8 cellular contexts compared by ENCODE assay signal in genomic region chr1:92291372-92291999, GRCh38. TPM values are rescaled to one million over a fixed set of nuclear protein-coding genes. Genes with fewer than 3 reads are reported as not detected.
DNase-seq lines count a peak whose midpoint lies in the region; ATAC-seq, FAIRE-seq and TF ChIP-seq lines count a peak whose summit lies in the region.

No MANE protein-coding gene starts in this region.

- H3K4me3 ChIP-seq in Jurkat, Clone E6-1 (ENCODE audit: low read length), result no peak overlapping the region
- H3K4me3 ChIP-seq in epithelial cell of proximal tubule (ENCODE audit: low read depth, low read length) (no peak overlapping the region), neural cell (ENCODE audit: low read length) (no peak overlapping the region)

- H3K36me3 ChIP-seq in neural cell (ENCODE audit: insufficient read depth, low read length), result peaks cover 4% of the 10 kb centered on the region

- peak; percentile 59 for DNase-seq in EL
- peak; percentile 28 for DNase-seq in Jurkat, Clone E6-1 (ENCODE audit: low read depth, low spot score)
- DNase-seq in RCC 7860 (ENCODE audit: low spot score), result peak; percentile 19
- no peak for DNase-seq in epithelial cell of proximal tubule (ENCODE audit: low read depth)
- no peak for DNase-seq in activated effector memory CD4-positive, alpha-beta T cell treated with Interleukin-2 at 50 U/mL for 16 hours

- no peaks in the 10 kb centered on the region for H3K79me2 ChIP-seq in neural cell (replicated peaks; ENCODE audit: insufficient read depth, low read length)

- ATAC-seq in GM21390 (IDR thresholded peaks at IDR 0.05; ENCODE audit: unreplicated experiment) (no peak), GM19455 (IDR thresholded peaks at IDR 0.05; ENCODE audit: unreplicated experiment) (no peak)

- H3K4me2 ChIP-seq in neural cell (ENCODE audit: low read length), result no peak overlapping the region

- H3K27me3 ChIP-seq in neural cell (ENCODE audit: insufficient read depth, low read depth, low read length), result no peaks in the 10 kb centered on the region

- H3F3A ChIP-seq in neural cell (ENCODE audit: insufficient read depth, low read length, poor library complexity, severe bottlenecking), result no peaks in the 10 kb centered on the region

- TF ChIP-seq EP300 in neural cell (conservative IDR thresholded peaks at IDR 0.05; ENCODE audit: poor library complexity, severe bottlenecking), result no peak

- no peak overlapping the region for H3K9ac ChIP-seq in neural cell (ENCODE audit: low read length)

- H3K9me3 ChIP-seq in neural cell (ENCODE audit: low read length), result no peaks in the 10 kb centered on the region

- peak; percentile 71 for FAIRE-seq in RCC 7860 (lab: Jason Lieb, UNC)

- TF ChIP-seq CTCF in epithelial cell of proximal tubule (conservative IDR thresholded peaks at IDR 0.05; ENCODE audit: low read depth, low read length), result peak; percentile 83
- TF ChIP-seq CTCF in neural cell (IDR thresholded peaks at IDR 0.05; ENCODE audit: poor library complexity, severe bottlenecking), result peak; percentile 81

- no peak overlapping the region for H2AFZ ChIP-seq in neural cell (ENCODE audit: low read depth, low read length)

- H3K9me2 ChIP-seq in neural cell (ENCODE audit: insufficient read depth, low read length), result no peaks in the 10 kb centered on the region

- TF ChIP-seq RAD21 in neural cell (conservative IDR thresholded peaks at IDR 0.05), result peak; percentile 83

- H4K20me1 ChIP-seq in neural cell (ENCODE audit: insufficient read depth), result no peaks in the 10 kb centered on the region

- no peak overlapping the region for H3K27ac ChIP-seq in neural cell (ENCODE audit: low read length)

TF ChIP-seq in neural cell, 6 proteins besides CTCF, POLR2A, EP300 and RAD21:
- TF ChIP-seq SMC3 (conservative IDR thresholded peaks at IDR 0.05; ENCODE audit: poor library complexity) (peak; percentile 84), REST (IDR thresholded peaks at IDR 0.05; ENCODE audit: borderline replicate concordance) (no peak)
TF ChIP-seq in neural cell: peak in this region for 1.

RNA-seq across cellular contexts. Expression of gene GLMN, which starts 7.3 kb away (rescaled TPM):
- 11.0 TPM for polyA plus RNA-seq in Jurkat, Clone E6-1 (2012; ENCODE audit: insufficient read depth, insufficient read length)
- total RNA-seq in epithelial cell of proximal tubule, result 7.0 and 14.6 TPM in 2 replicates
- polyA plus RNA-seq in neural cell, result 34.2 and 40.2 TPM in 2 replicates
- 31.4 and 31.7 TPM in 2 replicates for polyA minus RNA-seq in neural cell

RNA-seq across cellular contexts. Expression of gene RPAP2, which starts 7.4 kb away (rescaled TPM):
- polyA plus RNA-seq in Jurkat, Clone E6-1 (2012; ENCODE audit: insufficient read depth, insufficient read length), result 18.4 TPM
- 3.7 and 12.1 TPM in 2 replicates for total RNA-seq in epithelial cell of proximal tubule
- 9.3 and 13.1 TPM in 2 replicates for polyA plus RNA-seq in neural cell
- 28.0 and 40.7 TPM in 2 replicates for polyA minus RNA-seq in neural cell

Comparison
In these comparisons a context has a peak if more than half of its experiments do, and no peak if none do; other contexts are left out.
1. DNase-seq: peak in EL (single experiment), Jurkat, Clone E6-1 (single experiment) and RCC 7860 (single experiment); none in epithelial cell of proximal tubule (single experiment) and activated effector memory CD4-positive, alpha-beta T cell treated with Interleukin-2 at 50 U/mL for 16 hours (single experiment).